In genomic region chr3:134308350-134308891, GRCh38 we compare ENCODE assay signal across 1 cellular context.
TF ChIP-seq lines count a peak whose summit lies in the region.

No MANE protein-coding gene starts in this region.

TF ChIP-seq in HepG2, 621 proteins besides CTCF, POLR2A, EP300 and RAD21 (continued from another document and continues in another):
- TF ChIP-seq IRF1 (CRISPR knock-in tag; IDR thresholded peaks at IDR 0.05; ENCODE audit: low read depth) (no peak), ZNF781 (CRISPR knock-in tag; IDR thresholded peaks at IDR 0.05; ENCODE audit: borderline replicate concordance, not compliant biosample characterization) (peak; percentile 63), HMGXB4 (CRISPR knock-in tag; IDR thresholded peaks at IDR 0.05; ENCODE audit: borderline replicate concordance in 1 of 2, low read depth in 1 of 2) (peak; percentile 48 to 61; a peak in 3 of 4 replicates), CBX5 (CRISPR knock-in tag; IDR thresholded peaks at IDR 0.05; ENCODE audit: borderline replicate concordance) (no peak), ZNF318 (CRISPR knock-in tag; IDR thresholded peaks at IDR 0.05) (no peak), HNF1B (CRISPR knock-in tag; IDR thresholded peaks at IDR 0.05) (peak; percentile 64; the same call in 1 of the 2 replicates), NR2F6 (IDR thresholded peaks at IDR 0.05) (no peak), NR2F6 (CRISPR knock-in tag; IDR thresholded peaks at IDR 0.05) (peak; percentile 37; the same call in 1 of the 2 replicates), SNRNP70 (IDR thresholded peaks at IDR 0.05; ENCODE audit: low read depth, low read length) (no peak), THAP9 (CRISPR knock-in tag; IDR thresholded peaks at IDR 0.05; ENCODE audit: borderline replicate concordance) (no peak), ZMYM4 (CRISPR knock-in tag; IDR thresholded peaks at IDR 0.05) (peak; percentile 47; the same call in 1 of the 2 replicates), ZNF496 (CRISPR knock-in tag; IDR thresholded peaks at IDR 0.05; ENCODE audit: insufficient replicate concordance) (no peak), ZNF550 (CRISPR knock-in tag; IDR thresholded peaks at IDR 0.05; ENCODE audit: borderline replicate concordance) (no peak), NFATC3 (CRISPR knock-in tag; IDR thresholded peaks at IDR 0.05) (peak; percentile 84; the same call in 1 of the 2 replicates), PRDM4 (CRISPR knock-in tag; IDR thresholded peaks at IDR 0.05; ENCODE audit: borderline replicate concordance) (no peak), LCORL (IDR thresholded peaks at IDR 0.05) (no peak), LCORL (CRISPR knock-in tag; IDR thresholded peaks at IDR 0.05) (peak; percentile 69), CBFB (CRISPR knock-in tag; IDR thresholded peaks at IDR 0.05) (peak; percentile 33; the same call in 1 of the 2 replicates), FOXA3 (CRISPR knock-in tag; IDR thresholded peaks at IDR 0.05) (0 out of 2 replicates have a peak, but pooled peaks have one; percentile 28), SAP130 (CRISPR knock-in tag; IDR thresholded peaks at IDR 0.05; ENCODE audit: low read depth) (peak; percentile 57), ARID4A (CRISPR knock-in tag; IDR thresholded peaks at IDR 0.05; ENCODE audit: borderline replicate concordance) (peak; percentile 48; the same call in 1 of the 2 replicates), ZSCAN9 (CRISPR knock-in tag; IDR thresholded peaks at IDR 0.05; ENCODE audit: borderline replicate concordance) (0 out of 2 replicates have a peak, but pooled peaks have one; percentile 36), SPEN (CRISPR knock-in tag; IDR thresholded peaks at IDR 0.05; ENCODE audit: low read depth) (peak; percentile 18; the same call in 1 of the 2 replicates), ZNF879 (CRISPR knock-in tag; IDR thresholded peaks at IDR 0.05) (no peak), ZFYVE20 (CRISPR knock-in tag; IDR thresholded peaks at IDR 0.05; ENCODE audit: borderline replicate concordance, low read depth) (no peak), ZNF253 (CRISPR knock-in tag; IDR thresholded peaks at IDR 0.05; ENCODE audit: borderline replicate concordance) (no peak), NCOA5 (CRISPR knock-in tag; IDR thresholded peaks at IDR 0.05) (no peak), TBX2 (CRISPR knock-in tag; IDR thresholded peaks at IDR 0.05; ENCODE audit: borderline replicate concordance) (no peak), HNF4G (IDR thresholded peaks at IDR 0.05; ENCODE audit: borderline replicate concordance, low read depth, low read length) (no peak; the same call in 1 of the 2 replicates), HNF4G (CRISPR knock-in tag; IDR thresholded peaks at IDR 0.05; ENCODE audit: borderline replicate concordance, low read depth) (0 out of 2 replicates have a peak, but pooled peaks have one; percentile 1)
